35 cellular contexts compared by ENCODE assay signal in genomic region chr4:24403263-24403662, GRCh38.
DNase-seq lines count a peak whose midpoint lies in the region; ATAC-seq and TF ChIP-seq lines count a peak whose summit lies in the region.
"Had no signal": no experiment of that assay in that cellular context is flagged by ENCODE, and none has a peak within 500 bp of the region (broad histone marks: within the 10 kb centered on the region; RNA-seq: fewer than 3 reads in every experiment).

No MANE protein-coding gene starts in this region.

- H3K4me3 Mint-ChIP-seq in naive thymus-derived CD4-positive, alpha-beta T cell, result no peak overlapping the region
- H3K4me3 Mint-ChIP-seq in WTC11, result no peak overlapping the region
- H3K4me3 Mint-ChIP-seq: B cell; CD14-positive monocyte; CD4-positive, alpha-beta memory T cell; CD4-positive, alpha-beta T cell; CD4-positive, CD25-positive, alpha-beta regulatory T cell; CD8-positive, alpha-beta memory T cell; CD8-positive, alpha-beta T cell had no signal

- DNase-seq in caudate nucleus (lab: John Stamatoyannopoulos, UW), result peak in 21 of 61 donors; percentile 13 to 67 (median 36)
- DNase-seq in head of caudate nucleus, result peak in 33 of 42 donors; percentile 14 to 78 (median 46)
- peak; percentile 30 for DNase-seq in occipital lobe (lab: John Stamatoyannopoulos, UW)
- DNase-seq in putamen (ENCODE audit: low spot score), result peak; percentile 68
- DNase-seq in naive thymus-derived CD4-positive, alpha-beta T cell, result no peak
- DNase-seq in WTC11 (ENCODE audit: low spot score), result no peak
- DNase-seq in NCI-H2029 treated with DMSO at 0.1 percent for 48 hours (lab: John Stamatoyannopoulos, UW), result no peak
- DNase-seq: 8988T; ACHN; AML-193; BE2C; C1 segment of cervical spinal cord; Caco-2; Calu3; CD4-positive, alpha-beta memory T cell; CD4-positive, alpha-beta T cell; CD4-positive, CD25-positive, alpha-beta regulatory T cell; CD8-positive, alpha-beta memory T cell; CD8-positive, alpha-beta T cell; COR-L47; DMS 273 treated with DMSO at 0.1 percent for 48 hours; DMS153; DMS53; DMS79; DMS79 treated with DMSO at 0.1 percent for 48 hours; DND-41; EL had no signal

- H3K36me3 Mint-ChIP-seq in naive thymus-derived CD4-positive, alpha-beta T cell, result no peaks in the 10 kb centered on the region
- no peaks in the 10 kb centered on the region for H3K36me3 Mint-ChIP-seq in WTC11
- H3K36me3 Mint-ChIP-seq: CD14-positive monocyte; CD4-positive, alpha-beta memory T cell; CD4-positive, CD25-positive, alpha-beta regulatory T cell; CD8-positive, alpha-beta memory T cell; CD8-positive, alpha-beta T cell had no signal

- no peaks in the 10 kb centered on the region for H3K4me1 ChIP-seq in naive thymus-derived CD4-positive, alpha-beta T cell (ENCODE audit: control insufficient read depth in 2 of 2, insufficient read depth in 2 of 2, low read length in 2 of 2)
- H3K4me1 ChIP-seq: A549; BE2C; BLaER1; BLaER1 treated with 17β-estradiol and CSF1 and Interleukin-3, amounts not matched to agents 10 nM and 100 nM; Caco-2 had no signal

- CTCF ChIA-PET in naive thymus-derived CD4-positive, alpha-beta T cell (lab: Charles Lee), result interaction anchor here (0.6 kb wide), 1 partner anchor 653 kb away, joined by 3 read pairs; no protein-coding TSS in a partner anchor
- CTCF ChIA-PET in WTC11 (lab: Charles Lee), result no interaction called here

- H3K9me3 ChIP-seq in naive thymus-derived CD4-positive, alpha-beta T cell (ENCODE audit: control insufficient read depth in 2 of 3, low read length in 3 of 3), result no peaks in the 10 kb centered on the region
- H3K9me3 ChIP-seq: A549; BE2C; BLaER1; BLaER1 treated with 17β-estradiol and CSF1 and Interleukin-3, amounts not matched to agents 10 nM and 100 nM; Caco-2 had no signal

- H3K27me3 ChIP-seq in naive thymus-derived CD4-positive, alpha-beta T cell (ENCODE audit: control insufficient read depth in 2 of 2, insufficient read depth in 2 of 2, low read length in 2 of 2), result no peaks in the 10 kb centered on the region
- H3K27me3 ChIP-seq: BE2C; BLaER1; BLaER1 treated with 17β-estradiol and CSF1 and Interleukin-3, amounts not matched to agents 10 nM and 100 nM had no signal

- POLR2A ChIA-PET in naive thymus-derived CD4-positive, alpha-beta T cell (lab: Charles Lee), result no interaction called here
- POLR2A ChIA-PET in WTC11 (lab: Charles Lee), result no interaction called here

- ATAC-seq in naive thymus-derived CD4-positive, alpha-beta T cell, result no peak
- ATAC-seq in WTC11 (no peak), HG02938 (IDR thresholded peaks at IDR 0.05; ENCODE audit: unreplicated experiment) (no peak)
- ATAC-seq: A549; CD8-positive, alpha-beta T cell had no signal

- H3K9me3 Mint-ChIP-seq in naive thymus-derived CD4-positive, alpha-beta T cell, result no peaks in the 10 kb centered on the region
- peaks cover 4% of the 10 kb centered on the region; the same call in 1 of the 2 replicates for H3K9me3 Mint-ChIP-seq in WTC11
- H3K9me3 Mint-ChIP-seq: CD14-positive monocyte; CD4-positive, alpha-beta memory T cell; CD4-positive, alpha-beta T cell; CD4-positive, CD25-positive, alpha-beta regulatory T cell; CD8-positive, alpha-beta T cell had no signal

- intact Hi-C loops in head of caudate nucleus (cut with DNase I), result no loop called here
- intact Hi-C loops in naive thymus-derived CD4-positive, alpha-beta T cell (cut with micrococcal nuclease), result no loop called here

- H3K27ac Mint-ChIP-seq in naive thymus-derived CD4-positive, alpha-beta T cell, result no peak overlapping the region
- H3K27ac Mint-ChIP-seq in WTC11, result no peak overlapping the region
- H3K27ac Mint-ChIP-seq: B cell; CD14-positive monocyte; CD4-positive, alpha-beta memory T cell; CD4-positive, alpha-beta T cell; CD4-positive, CD25-positive, alpha-beta regulatory T cell; CD8-positive, alpha-beta memory T cell; CD8-positive, alpha-beta T cell had no signal

- no peaks in the 10 kb centered on the region for H3K4me1 Mint-ChIP-seq in naive thymus-derived CD4-positive, alpha-beta T cell
- H3K4me1 Mint-ChIP-seq in WTC11, result no peaks in the 10 kb centered on the region
- H3K4me1 Mint-ChIP-seq: B cell; CD14-positive monocyte; CD4-positive, alpha-beta memory T cell; CD8-positive, alpha-beta memory T cell had no signal

- TF ChIP-seq CTCF in WTC11 (IDR thresholded peaks at IDR 0.05), result no peak

- H3K27me3 Mint-ChIP-seq in naive thymus-derived CD4-positive, alpha-beta T cell, result peaks cover 0 to 14% (median 8%) of the 10 kb centered on the region in 5 donors
- peaks cover 25% of the 10 kb centered on the region for H3K27me3 Mint-ChIP-seq in WTC11 (ENCODE audit: low read depth)

- no peaks in the 10 kb centered on the region for H3K36me3 ChIP-seq in naive thymus-derived CD4-positive, alpha-beta T cell (ENCODE audit: control insufficient read depth in 2 of 3, insufficient read depth in 3 of 3, low read length in 3 of 3)
- H3K36me3 ChIP-seq: BE2C; BLaER1; BLaER1 treated with 17β-estradiol and CSF1 and Interleukin-3, amounts not matched to agents 10 nM and 100 nM had no signal

- peak overlapping the region; percentile 55 for H3K27ac ChIP-seq in caudate nucleus (ENCODE audit: low read depth, low read length)
- no peak overlapping the region for H3K27ac ChIP-seq in naive thymus-derived CD4-positive, alpha-beta T cell (ENCODE audit: low read depth, low read length)
- H3K27ac ChIP-seq: 22Rv1; A549; BLaER1; BLaER1 treated with 17β-estradiol and CSF1 and Interleukin-3, amounts not matched to agents 10 nM and 100 nM; C4-2B had no signal

- H3K4me3 ChIP-seq in naive thymus-derived CD4-positive, alpha-beta T cell (ENCODE audit: low read length), result no peak overlapping the region
- H3K4me3 ChIP-seq: A549; BLaER1; BLaER1 treated with 17β-estradiol and CSF1 and Interleukin-3, amounts not matched to agents 10 nM and 100 nM had no signal

TF ChIP-seq in WTC11, 78 proteins besides CTCF, POLR2A, EP300 and RAD21 (continues in another document):
- TF ChIP-seq, protein P1, sequence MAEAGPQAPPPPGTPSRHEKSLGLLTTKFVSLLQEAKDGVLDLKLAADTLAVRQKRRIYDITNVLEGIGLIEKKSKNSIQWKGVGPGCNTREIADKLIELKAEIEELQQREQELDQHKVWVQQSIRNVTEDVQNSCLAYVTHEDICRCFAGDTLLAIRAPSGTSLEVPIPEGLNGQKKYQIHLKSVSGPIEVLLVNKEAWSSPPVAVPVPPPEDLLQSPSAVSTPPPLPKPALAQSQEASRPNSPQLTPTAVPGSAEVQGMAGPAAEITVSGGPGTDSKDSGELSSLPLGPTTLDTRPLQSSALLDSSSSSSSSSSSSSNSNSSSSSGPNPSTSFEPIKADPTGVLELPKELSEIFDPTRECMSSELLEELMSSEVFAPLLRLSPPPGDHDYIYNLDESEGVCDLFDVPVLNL (CRISPR knock-in tag; IDR thresholded peaks at IDR 0.05; ENCODE audit: borderline replicate concordance, low read depth), result no peak
- TF ChIP-seq GRHL2 (CRISPR knock-in tag; IDR thresholded peaks at IDR 0.05; ENCODE audit: insufficient replicate concordance, severe bottlenecking) (no peak), ZNF416 (CRISPR knock-in tag; IDR thresholded peaks at IDR 0.05) (no peak), ETV6 (CRISPR knock-in tag; IDR thresholded peaks at IDR 0.05) (no peak), ZMAT4 (CRISPR knock-in tag; IDR thresholded peaks at IDR 0.05) (no peak), CBFB (CRISPR knock-in tag; IDR thresholded peaks at IDR 0.05; ENCODE audit: low read depth) (no peak), USF1 (CRISPR knock-in tag; IDR thresholded peaks at IDR 0.05) (no peak), GTF2I (CRISPR knock-in tag; conservative IDR thresholded peaks at IDR 0.05) (no peak)
- TF ChIP-seq, protein P2, sequence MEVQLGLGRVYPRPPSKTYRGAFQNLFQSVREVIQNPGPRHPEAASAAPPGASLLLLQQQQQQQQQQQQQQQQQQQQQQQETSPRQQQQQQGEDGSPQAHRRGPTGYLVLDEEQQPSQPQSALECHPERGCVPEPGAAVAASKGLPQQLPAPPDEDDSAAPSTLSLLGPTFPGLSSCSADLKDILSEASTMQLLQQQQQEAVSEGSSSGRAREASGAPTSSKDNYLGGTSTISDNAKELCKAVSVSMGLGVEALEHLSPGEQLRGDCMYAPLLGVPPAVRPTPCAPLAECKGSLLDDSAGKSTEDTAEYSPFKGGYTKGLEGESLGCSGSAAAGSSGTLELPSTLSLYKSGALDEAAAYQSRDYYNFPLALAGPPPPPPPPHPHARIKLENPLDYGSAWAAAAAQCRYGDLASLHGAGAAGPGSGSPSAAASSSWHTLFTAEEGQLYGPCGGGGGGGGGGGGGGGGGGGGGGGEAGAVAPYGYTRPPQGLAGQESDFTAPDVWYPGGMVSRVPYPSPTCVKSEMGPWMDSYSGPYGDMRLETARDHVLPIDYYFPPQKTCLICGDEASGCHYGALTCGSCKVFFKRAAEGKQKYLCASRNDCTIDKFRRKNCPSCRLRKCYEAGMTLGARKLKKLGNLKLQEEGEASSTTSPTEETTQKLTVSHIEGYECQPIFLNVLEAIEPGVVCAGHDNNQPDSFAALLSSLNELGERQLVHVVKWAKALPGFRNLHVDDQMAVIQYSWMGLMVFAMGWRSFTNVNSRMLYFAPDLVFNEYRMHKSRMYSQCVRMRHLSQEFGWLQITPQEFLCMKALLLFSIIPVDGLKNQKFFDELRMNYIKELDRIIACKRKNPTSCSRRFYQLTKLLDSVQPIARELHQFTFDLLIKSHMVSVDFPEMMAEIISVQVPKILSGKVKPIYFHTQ (CRISPR knock-in tag; IDR thresholded peaks at IDR 0.05), result no peak

Comparison
In these comparisons a context has a peak if more than half of its experiments do, and no peak if none do; other contexts are left out.
1. DNase-seq: peak in head of caudate nucleus (33 of 42), occipital lobe (single experiment) and putamen (single experiment); none in naive thymus-derived CD4-positive, alpha-beta T cell (0 of 9), WTC11 (single experiment) and NCI-H2029 treated with DMSO at 0.1 percent for 48 hours (single experiment).